13 cellular contexts compared by ENCODE assay signal in genomic region chr5:127840198-127840524, GRCh38.
DNase-seq lines count a peak whose midpoint lies in the region; ATAC-seq, FAIRE-seq and TF ChIP-seq lines count a peak whose summit lies in the region.
"Had no signal": no experiment of that assay in that cellular context is flagged by ENCODE, and none has a peak within 500 bp of the region (broad histone marks: within the 10 kb centered on the region; RNA-seq: fewer than 3 reads in every experiment).

No MANE protein-coding gene starts in this region.

- H3K4me2 ChIP-seq in GM12878 (ENCODE audit: control insufficient read depth, insufficient read depth), result no peak overlapping the region

- CTCF ChIA-PET in GM12878 (lab: Yijun Ruan, JAX), result interaction anchor here (0.7 to 1.2 kb wide), 2 partner anchors 18 to 69 kb away, joined by 3 read pairs; no protein-coding TSS in a partner anchor
- CTCF ChIA-PET in activated CD4-positive, alpha-beta memory T cell treated with anti-CD3 and anti-CD28 coated beads, Interleukin-2, amount 10 ng/mL, durations not matched to agents 7 days and 5 days (lab: Charles Lee), result no interaction called here

- no peak overlapping the region for H3K9ac ChIP-seq in GM12878 (ENCODE audit: control insufficient read depth, insufficient read depth, low read length)
- H3K9ac ChIP-seq: GM23248 had no signal

- TF ChIP-seq EP300 in GM12878 (IDR thresholded peaks at IDR 0.05; ENCODE audit: borderline replicate concordance in 1 of 2, control insufficient read depth in 1 of 2, low read depth in 2 of 2, low read length in 2 of 2), result peak; percentile 60 to 63; a peak in 3 of 4 replicates

- in situ Hi-C loops in GM12878 (cut with MboI), result no loop called here

- no peaks in the 10 kb centered on the region for H3K36me3 ChIP-seq in GM12878 (ENCODE audit: control insufficient read depth in 2 of 2, insufficient read depth in 2 of 2, low read length in 1 of 2)
- H3K36me3 ChIP-seq: gastroesophageal sphincter had no signal

- intact Hi-C loops in GM12878 (cut with micrococcal nuclease; ENCODE audit: unreplicated experiment), result loop anchor here (2.0 kb wide), 1 partner anchor 31 kb away; no protein-coding TSS in a partner anchor

- no peak overlapping the region for H3K27ac ChIP-seq in GM12878 (ENCODE audit: control insufficient read depth, insufficient read depth)
- H3K27ac ChIP-seq: gastroesophageal sphincter, GM23248 had no signal

- no peak overlapping the region for H3K4me3 Mint-ChIP-seq in activated CD4-positive, alpha-beta memory T cell treated with anti-CD3 and anti-CD28 coated beads, Interleukin-2, amount 10 ng/mL, durations not matched to agents 7 days and 5 days
- H3K4me3 Mint-ChIP-seq: activated naive CD4-positive, alpha-beta T cell treated with anti-CD3 and anti-CD28 coated beads, Interleukin-2, amount 10 ng/mL, durations not matched to agents 7 days and 5 days had no signal

- DNase-seq in GM12878 (ENCODE audit: low read depth, low spot score) (no peak), KG1 (lab: John Stamatoyannopoulos, UW) (no peak), activated gamma-delta T cell (lab: John Stamatoyannopoulos, UW) (no peak), NCI-H748 treated with DMSO at 0.1 percent for 48 hours (lab: John Stamatoyannopoulos, UW) (no peak)
- DNase-seq in activated CD4-positive, alpha-beta memory T cell treated with anti-CD3 and anti-CD28 coated beads, Interleukin-2, amount 10 ng/mL, durations not matched to agents 7 days and 5 days, result no peak
- DNase-seq: activated naive CD4-positive, alpha-beta T cell treated with anti-CD3 and anti-CD28 coated beads, Interleukin-2, amount 10 ng/mL, durations not matched to agents 7 days and 5 days; cortex of kidney; GM23248 had no signal

- no peaks in the 10 kb centered on the region for H3K27me3 ChIP-seq in GM12878 (replicated peaks in 1 of 2; ENCODE audit: control insufficient read depth in 2 of 2, insufficient read depth in 2 of 2, low read length in 1 of 2)
- H3K27me3 ChIP-seq: gastroesophageal sphincter had no signal

- no peaks in the 10 kb centered on the region for H3K4me1 ChIP-seq in GM12878 (ENCODE audit: control insufficient read depth, insufficient read depth, low read length)

- no peaks in the 10 kb centered on the region for H3K79me2 ChIP-seq in GM12878 (ENCODE audit: control insufficient read depth, insufficient read depth, low read length)

- ATAC-seq in GM18870 (IDR thresholded peaks at IDR 0.05; ENCODE audit: unreplicated experiment) (peak; percentile 72), GM21717 (IDR thresholded peaks at IDR 0.05; ENCODE audit: unreplicated experiment) (peak; percentile 64), HG03378 (IDR thresholded peaks at IDR 0.05; ENCODE audit: unreplicated experiment) (peak; percentile 85), GM12878 (peak; percentile 89)
- ATAC-seq: gastroesophageal sphincter had no signal

- H3K9me3 ChIP-seq in GM12878 (replicated peaks; ENCODE audit: control insufficient read depth, insufficient read depth, low read length), result no peaks in the 10 kb centered on the region; the same call in 2 of the 3 replicates
- H3K9me3 ChIP-seq: gastroesophageal sphincter had no signal

- SMC1A ChIA-PET in GM12878 (lab: Charles Lee; ENCODE audit: uncharacterized antibody, unreplicated experiment), result interaction anchor here (0.6 to 3.6 kb wide), 4 partner anchors 19 to 79 kb away, joined by 3 to 20 read pairs (median 7); no protein-coding TSS in a partner anchor

- H3K9me3 Mint-ChIP-seq in activated CD4-positive, alpha-beta memory T cell treated with anti-CD3 and anti-CD28 coated beads, Interleukin-2, amount 10 ng/mL, durations not matched to agents 7 days and 5 days, result no peaks in the 10 kb centered on the region
- H3K9me3 Mint-ChIP-seq: activated naive CD4-positive, alpha-beta T cell treated with anti-CD3 and anti-CD28 coated beads, Interleukin-2, amount 10 ng/mL, durations not matched to agents 7 days and 5 days had no signal

- no TSS peak for BruUV-seq in GM12878 (replicated peaks; lab: Mats Ljungman, UMichigan)

- WGBS in GM12878 (ENCODE audit: insufficient coverage, insufficient replicate concordance, low lambda C conversion rate, missing lambda C conversion rate), result 0% methylated on average over 1 of the region's 1 CpG

- no peaks in the 10 kb centered on the region for H3K36me3 Mint-ChIP-seq in activated CD4-positive, alpha-beta memory T cell treated with anti-CD3 and anti-CD28 coated beads, Interleukin-2, amount 10 ng/mL, durations not matched to agents 7 days and 5 days (ENCODE audit: low read depth)
- H3K36me3 Mint-ChIP-seq: activated naive CD4-positive, alpha-beta T cell treated with anti-CD3 and anti-CD28 coated beads, Interleukin-2, amount 10 ng/mL, durations not matched to agents 7 days and 5 days had no signal

- H3K4me1 Mint-ChIP-seq in activated CD4-positive, alpha-beta memory T cell treated with anti-CD3 and anti-CD28 coated beads, Interleukin-2, amount 10 ng/mL, durations not matched to agents 7 days and 5 days, result peaks cover 1% of the 10 kb centered on the region
- H3K4me1 Mint-ChIP-seq: activated naive CD4-positive, alpha-beta T cell treated with anti-CD3 and anti-CD28 coated beads, Interleukin-2, amount 10 ng/mL, durations not matched to agents 7 days and 5 days had no signal

- no peak overlapping the region for H3K27ac Mint-ChIP-seq in activated CD4-positive, alpha-beta memory T cell treated with anti-CD3 and anti-CD28 coated beads, Interleukin-2, amount 10 ng/mL, durations not matched to agents 7 days and 5 days
- H3K27ac Mint-ChIP-seq: activated naive CD4-positive, alpha-beta T cell treated with anti-CD3 and anti-CD28 coated beads, Interleukin-2, amount 10 ng/mL, durations not matched to agents 7 days and 5 days had no signal

- TF ChIP-seq RAD21 in GM12878 (IDR thresholded peaks at IDR 0.05; ENCODE audit: insufficient read depth, low read depth, low read length), result no peak

- no peak overlapping the region for H2AFZ ChIP-seq in GM12878 (ENCODE audit: control insufficient read depth, low read depth, low read length)
- H2AFZ ChIP-seq: GM23248 had no signal

- H3K27me3 Mint-ChIP-seq in activated CD4-positive, alpha-beta memory T cell treated with anti-CD3 and anti-CD28 coated beads, Interleukin-2, amount 10 ng/mL, durations not matched to agents 7 days and 5 days, result peaks cover 2% of the 10 kb centered on the region
- H3K27me3 Mint-ChIP-seq: activated naive CD4-positive, alpha-beta T cell treated with anti-CD3 and anti-CD28 coated beads, Interleukin-2, amount 10 ng/mL, durations not matched to agents 7 days and 5 days had no signal

- TF ChIP-seq POLR2A in GM12878 (IDR thresholded peaks at IDR 0.05; ENCODE audit: low read depth, low read length), result no peak

- no peaks in the 10 kb centered on the region for H4K20me1 ChIP-seq in GM12878 (ENCODE audit: control insufficient read depth, insufficient read depth)

- RAD21 ChIA-PET in GM12878 (lab: Charles Lee; ENCODE audit: unreplicated experiment), result interaction anchor here (0.8 kb wide), 1 partner anchor 27 kb away, joined by 3 read pairs; no protein-coding TSS in a partner anchor

- H3K4me3 ChIP-seq in GM12878, result no peak overlapping the region
- H3K4me3 ChIP-seq: gastroesophageal sphincter, GM23248, lung had no signal

- POLR2A ChIA-PET in GM12878 (lab: Charles Lee), result no interaction called here
- POLR2A ChIA-PET in activated CD4-positive, alpha-beta memory T cell treated with anti-CD3 and anti-CD28 coated beads, Interleukin-2, amount 10 ng/mL, durations not matched to agents 7 days and 5 days (lab: Charles Lee), result no interaction called here

- peak; percentile 75 for FAIRE-seq in GM12878 (lab: Jason Lieb, UNC)

- no peak for TF ChIP-seq CTCF in GM12878 (IDR thresholded peaks at IDR 0.05 in 2 of 3, conservative IDR thresholded peaks at IDR 0.05 in 1 of 3; ENCODE audit: control insufficient read depth in 2 of 3, extremely low read depth in 1 of 3, insufficient read depth in 1 of 3, low read depth in 3 of 3, low read length in 3 of 3)

TF ChIP-seq in GM12878, 131 proteins besides CTCF, POLR2A, EP300 and RAD21 (continues in another document):
- TF ChIP-seq IKZF1 (conservative IDR thresholded peaks at IDR 0.05) (peak; percentile 71), REST (IDR thresholded peaks at IDR 0.05; ENCODE audit: low read depth, low read length) (no peak), SPI1 (IDR thresholded peaks at IDR 0.05; ENCODE audit: borderline replicate concordance, insufficient read depth, low read depth, low read length) (peak; percentile 97), CBX3 (IDR thresholded peaks at IDR 0.05; ENCODE audit: borderline replicate concordance, low read depth) (no peak)
